In the genomic region with DNA sequence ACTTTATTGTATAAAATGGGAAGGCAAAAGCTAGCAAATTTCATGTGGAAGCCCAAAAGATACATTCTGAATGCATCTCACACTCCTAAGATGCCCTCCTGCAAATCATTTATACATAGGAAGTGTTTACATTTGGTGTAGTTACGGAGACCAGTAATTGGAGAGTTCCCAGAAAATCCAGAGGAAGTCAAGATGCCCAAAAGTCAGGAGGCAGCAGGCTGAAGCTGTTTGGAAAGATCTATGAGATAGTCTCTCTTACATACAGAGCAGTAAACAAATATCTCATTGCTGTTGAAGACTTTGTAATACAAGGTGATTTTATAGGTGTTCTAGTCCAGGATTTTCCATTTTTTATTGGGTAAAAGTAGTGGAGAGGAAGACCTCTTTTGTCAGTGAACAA, we compare ENCODE assay signal across 28 cellular contexts.
"Had no signal": no experiment of that assay in that cellular context is flagged by ENCODE, and none has a peak within 500 bp of the region (broad histone marks: within the 10 kb centered on the region; RNA-seq: fewer than 3 reads in every experiment).

No MANE protein-coding gene starts in this region.

- FAIRE-seq: K562 had no signal

- H3K27ac Mint-ChIP-seq: activated B cell treated with CpG ODN at 0.5 μM for 24 hours; activated CD8-positive, alpha-beta T cell treated with anti-CD3 and anti-CD28 coated beads for 36 hours; activated naive CD8-positive, alpha-beta T cell treated with anti-CD3 and anti-CD28 coated beads for 36 hours; activated T-cell treated with anti-CD3 and anti-CD28 coated beads, Interleukin-2, amount 50 U/mL, for 72 hours; activated T-helper 17 cell treated with anti-CD3 and anti-CD28 coated beads, Interleukin-2, amount 50 U/mL, for 72 hours; T-helper 1 cell treated with Interleukin-12 subunit alpha and Interleukin-12 subunit beta and Interleukin-4 antibody, amounts not matched to agents 30 μg/mL and 1 μg/mL, for 36 hours; T-helper 2 cell treated with Interferon-gamma antibody and Interleukin-4, amounts not matched to agents 5 μg/mL and 100 μg/mL, for 36 hours had no signal

- H3K4me3 Mint-ChIP-seq: activated B cell treated with CpG ODN at 0.5 μM for 24 hours; activated CD8-positive, alpha-beta T cell treated with anti-CD3 and anti-CD28 coated beads for 36 hours; activated naive CD8-positive, alpha-beta T cell treated with anti-CD3 and anti-CD28 coated beads for 36 hours; activated T-cell treated with anti-CD3 and anti-CD28 coated beads, Interleukin-2, amount 50 U/mL, for 72 hours; activated T-helper 17 cell treated with anti-CD3 and anti-CD28 coated beads, Interleukin-2, amount 50 U/mL, for 72 hours; central memory CD8-positive, alpha-beta T cell; T-helper 1 cell treated with Interleukin-12 subunit alpha and Interleukin-12 subunit beta and Interleukin-4 antibody, amounts not matched to agents 30 μg/mL and 1 μg/mL, for 36 hours; T-helper 2 cell treated with Interferon-gamma antibody and Interleukin-4, amounts not matched to agents 5 μg/mL and 100 μg/mL, for 36 hours had no signal

- DNase-seq: activated B cell treated with CpG ODN at 0.5 μM for 24 hours; activated CD4-positive, alpha-beta T cell treated with anti-CD3 and anti-CD28 coated beads for 4 hours; activated CD4-positive, alpha-beta T cell treated with anti-CD3 and anti-CD28 coated beads, Interleukin-2, amount 50 U/mL, for 4 hours; activated CD4-positive, CD25-positive, alpha-beta regulatory T cell treated with anti-CD3 and anti-CD28 coated beads, Interleukin-2, amount 50 U/mL, for 72 hours; activated CD8-positive, alpha-beta T cell treated with anti-CD3 and anti-CD28 coated beads for 36 hours; activated effector memory CD4-positive, alpha-beta T cell treated with anti-CD3 and anti-CD28 coated beads, Interleukin-2, amount 50 U/mL, for 16 hours; activated naive CD4-positive, alpha-beta T cell; activated naive CD4-positive, alpha-beta T cell treated with anti-CD3 and anti-CD28 coated beads, Interleukin-2, amount 50 U/mL, for 16 hours; activated naive CD8-positive, alpha-beta T cell treated with anti-CD3 and anti-CD28 coated beads for 36 hours; activated T-cell treated with anti-CD3 and anti-CD28 coated beads, Interleukin-2, amount 50 U/mL, for 1 hour; activated T-cell treated with anti-CD3 and anti-CD28 coated beads, Interleukin-2, amount 50 U/mL, for 72 hours; amniotic stem cell; aorta; brain microvascular endothelial cell; MM.1S; MV-4-11; NCI-H1092; NCI-H1436 treated with DMSO at 0.1 percent for 48 hours; NCI-H1694 treated with DMSO at 0.1 percent for 48 hours; NCI-H2029; NCI-H345; NCI-H524 treated with DMSO at 0.1 percent for 48 hours; Right ventricle myocardium superior had no signal

- H3K27me3 ChIP-seq: brain microvascular endothelial cell had no signal

- ATAC-seq: activated CD8-positive, alpha-beta T cell treated with anti-CD3 and anti-CD28 coated beads for 36 hours; activated T-cell treated with anti-CD3 and anti-CD28 coated beads, Interleukin-2, amount 50 U/mL, for 72 hours; activated T-helper 17 cell treated with anti-CD3 and anti-CD28 coated beads, Interleukin-2, amount 50 U/mL, for 72 hours; K562 had no signal

- H3K27me3 Mint-ChIP-seq: activated B cell treated with CpG ODN at 0.5 μM for 24 hours; activated CD8-positive, alpha-beta T cell treated with anti-CD3 and anti-CD28 coated beads for 36 hours; activated naive CD8-positive, alpha-beta T cell treated with anti-CD3 and anti-CD28 coated beads for 36 hours; activated T-helper 17 cell treated with anti-CD3 and anti-CD28 coated beads, Interleukin-2, amount 50 U/mL, for 72 hours; central memory CD8-positive, alpha-beta T cell had no signal

- H3K4me3 ChIP-seq: K562 had no signal

- H3K27ac ChIP-seq: brain microvascular endothelial cell had no signal

- H3K9me3 Mint-ChIP-seq: activated T-cell treated with anti-CD3 and anti-CD28 coated beads, Interleukin-2, amount 50 U/mL, for 72 hours; activated T-helper 17 cell treated with anti-CD3 and anti-CD28 coated beads, Interleukin-2, amount 50 U/mL, for 72 hours; central memory CD8-positive, alpha-beta T cell; T-helper 1 cell treated with Interleukin-12 subunit alpha and Interleukin-12 subunit beta and Interleukin-4 antibody, amounts not matched to agents 30 μg/mL and 1 μg/mL, for 36 hours; T-helper 2 cell treated with Interferon-gamma antibody and Interleukin-4, amounts not matched to agents 5 μg/mL and 100 μg/mL, for 36 hours had no signal
